In genomic region chrX:124208675-124209074, GRCh38 we compare ENCODE assay signal across 19 cellular contexts.
A peak's percentile ranks its signal among the peaks of the same experiment; 100 is the strongest.
DNase-seq lines count a peak whose midpoint lies in the region; ATAC-seq, FAIRE-seq and TF ChIP-seq lines count a peak whose summit lies in the region.
"Had no signal": no experiment of that assay in that cellular context is flagged by ENCODE, and none has a peak within 500 bp of the region (broad histone marks: within the 10 kb centered on the region; RNA-seq: fewer than 3 reads in every experiment).

No MANE protein-coding gene starts in this region.

- H3K79me1 ChIP-seq in H1 (ENCODE audit: low read depth, low read length), result no peaks in the 10 kb centered on the region

- H2AFZ ChIP-seq in H1 (ENCODE audit: low read length), result no peak overlapping the region

- H2BK120ac ChIP-seq in H1 (replicated peaks; ENCODE audit: low read depth, low read length), result no peak overlapping the region

- TF ChIP-seq POLR2A in H1 (IDR thresholded peaks at IDR 0.05; ENCODE audit: control extremely low read depth in 1 of 2, low read depth in 2 of 2, low read length in 2 of 2), result no peak

- no peak overlapping the region for H2AK5ac ChIP-seq in H1 (ENCODE audit: low read depth, low read length)

- H3K27me3 ChIP-seq in A673 (replicated peaks; ENCODE audit: insufficient read depth, low read depth, low read length, poor library complexity) (no peaks in the 10 kb centered on the region), H1 (replicated peaks in 1 of 4; ENCODE audit: control insufficient read depth in 3 of 4, extremely low read depth in 1 of 4, insufficient read depth in 3 of 4, low read length in 3 of 4) (no peaks in the 10 kb centered on the region)
- H3K27me3 ChIP-seq: gastroesophageal sphincter had no signal

- H3K14ac ChIP-seq in H1 (ENCODE audit: insufficient read length), result no peak overlapping the region

- no peak overlapping the region for H3K4ac ChIP-seq in H1 (replicated peaks; ENCODE audit: insufficient read length, low read depth, low read length)

- no peak for TF ChIP-seq RAD21 in H1 (IDR thresholded peaks at IDR 0.05 in 1 of 2, conservative IDR thresholded peaks at IDR 0.05 in 1 of 2; ENCODE audit: low read depth in 2 of 2, low read length in 2 of 2)

- H3K27ac ChIP-seq in A673 (ENCODE audit: low read depth, low read length, poor library complexity, severe bottlenecking), result peak overlapping the region; percentile 29
- H3K27ac ChIP-seq in H1 (ENCODE audit: low read depth, low read length), result no peak overlapping the region
- H3K27ac ChIP-seq: gastroesophageal sphincter had no signal

- no peaks in the 10 kb centered on the region for H3K9me3 ChIP-seq in A673 (ENCODE audit: low read depth, low read length, poor library complexity, severe bottlenecking)
- H3K9me3 ChIP-seq in H1 (ENCODE audit: insufficient read depth in 2 of 2, low read depth in 1 of 2, low read length in 1 of 2), result no peaks in the 10 kb centered on the region
- H3K9me3 ChIP-seq: gastroesophageal sphincter had no signal

- DNase-seq in A673 (ENCODE audit: low spot score) (peak; percentile 79), Kasumi-1 (lab: John Stamatoyannopoulos, UW) (peak; percentile 87 to 92), SIG-M5 treated with dmso at 0.1 percent for 504 hours (lab: John Stamatoyannopoulos, UW; ENCODE audit: unreplicated experiment) (peak; percentile 86), H1 (ENCODE audit: low read depth in 1 of 2, low spot score in 2 of 2) (no peak), RPMI8226 (no peak)
- no peak for DNase-seq in activated CD4-positive, alpha-beta T cell treated with anti-CD3 and anti-CD28 coated beads for 4 hours
- DNase-seq: activated naive CD8-positive, alpha-beta T cell treated with anti-CD3 and anti-CD28 coated beads, Interleukin-2, amount 10 ng/mL, durations not matched to agents 7 days and 5 days; activated T-cell treated with anti-CD3 and anti-CD28 coated beads, Interleukin-2, amount 50 U/mL, for 72 hours; CD8-positive, alpha-beta T cell; erythroblast; mammary epithelial cell; NCI-H187 treated with DMSO at 0.1 percent for 48 hours; NCI-H446 treated with DMSO at 0.1 percent for 48 hours; nephron progenitor cell; SW 1271 had no signal

- no peak overlapping the region for H2BK15ac ChIP-seq in H1 (ENCODE audit: low read length)

- TF ChIP-seq EP300 in H1 (IDR thresholded peaks at IDR 0.05; ENCODE audit: borderline replicate concordance in 1 of 2, low read depth in 2 of 2, low read length in 2 of 2), result no peak

- no peaks in the 10 kb centered on the region for H4K20me1 ChIP-seq in H1 (replicated peaks in 1 of 2; ENCODE audit: control insufficient read depth in 1 of 2, insufficient read depth in 2 of 2, low read length in 2 of 2)

- H3K36me3 ChIP-seq in A673 (ENCODE audit: insufficient read depth, low read length, poor library complexity, severe bottlenecking) (no peaks in the 10 kb centered on the region), H1 (ENCODE audit: control insufficient read depth in 2 of 4, insufficient read depth in 4 of 4, low read length in 3 of 4) (no peaks in the 10 kb centered on the region)
- H3K36me3 ChIP-seq: gastroesophageal sphincter had no signal

- no peak overlapping the region for H3K9ac ChIP-seq in H1 (replicated peaks in 1 of 4; ENCODE audit: extremely low read depth in 1 of 4, low read depth in 3 of 4, low read length in 3 of 4)

- H3K79me2 ChIP-seq in H1 (ENCODE audit: control insufficient read depth in 1 of 2, insufficient read depth in 2 of 2, low read length in 2 of 2), result no peaks in the 10 kb centered on the region

- no peak for TF ChIP-seq CTCF in A673 (conservative IDR thresholded peaks at IDR 0.05; ENCODE audit: low read depth, low read length)
- no peak for TF ChIP-seq CTCF in H1 (IDR thresholded peaks at IDR 0.05; ENCODE audit: control extremely low read depth in 1 of 3, insufficient read depth in 1 of 3, low read depth in 1 of 3, low read length in 3 of 3)

- whole genome bisulfite sequencing in H1 (ENCODE audit: extremely low coverage in 1 of 2, insufficient coverage in 1 of 2, insufficient read length in 1 of 2, insufficient replicate concordance in 2 of 2, low coverage in 1 of 2, low lambda C conversion rate in 2 of 2, missing lambda C conversion rate in 1 of 2), 2 experiments, result 58% methylated on average over 2 of the region's 4 CpGs; no CpG with 5 or more reads in 1 of the 2 experiments

- H3K56ac ChIP-seq in H1 (replicated peaks; ENCODE audit: insufficient read length, low read depth, low read length), result no peak overlapping the region

- no peaks in the 10 kb centered on the region for H3K23me2 ChIP-seq in H1 (ENCODE audit: low read depth, low read length)

- no peak overlapping the region for H4K91ac ChIP-seq in H1 (replicated peaks; ENCODE audit: insufficient read length, low read length)

- H3K4me3 ChIP-seq in A673 (ENCODE audit: low read depth, low read length, poor library complexity, severe bottlenecking) (no peak overlapping the region), H1 (ENCODE audit: extremely low read depth in 1 of 4, insufficient read depth in 2 of 4, low read depth in 3 of 4, low read length in 4 of 4) (no peak overlapping the region)
- H3K4me3 ChIP-seq: gastroesophageal sphincter had no signal

- peak; percentile 13 for FAIRE-seq in H1 (lab: Jason Lieb, UNC)
- FAIRE-seq: A204.1 had no signal

- H2BK5ac ChIP-seq in H1 (ENCODE audit: low read depth, low read length), result no peak overlapping the region

- H4K8ac ChIP-seq in H1 (ENCODE audit: extremely low read depth, insufficient read depth, low read length), result no peak overlapping the region

- H2BK20ac ChIP-seq in H1 (ENCODE audit: low read length), result no peak overlapping the region

- H4K5ac ChIP-seq in H1 (ENCODE audit: insufficient read length, low read depth, low read length), result no peak overlapping the region

- no peak overlapping the region for H3K4me2 ChIP-seq in H1 (ENCODE audit: insufficient read depth in 1 of 2, low read depth in 2 of 2, low read length in 2 of 2)

- peaks cover 20% of the 10 kb centered on the region for H3K4me1 ChIP-seq in A673 (ENCODE audit: insufficient read depth, low read length, poor library complexity, severe bottlenecking)
- no peaks in the 10 kb centered on the region; a peak in 1 of 7 replicates for H3K4me1 ChIP-seq in H1 (replicated peaks in 1 of 4; ENCODE audit: control insufficient read depth in 3 of 4, insufficient read depth in 4 of 4, low read length in 3 of 4)
- H3K4me1 ChIP-seq: gastroesophageal sphincter had no signal

- H3K18ac ChIP-seq in H1 (ENCODE audit: extremely low read depth, low read length), result no peak overlapping the region

- H3K23ac ChIP-seq in H1 (ENCODE audit: insufficient read length), result no peak overlapping the region

- ATAC-seq in HG02885 (IDR thresholded peaks at IDR 0.05; ENCODE audit: poor library complexity, unreplicated experiment) (no peak), GM21390 (IDR thresholded peaks at IDR 0.05; ENCODE audit: unreplicated experiment) (no peak)
- ATAC-seq: activated T-cell treated with anti-CD3 and anti-CD28 coated beads, Interleukin-2, amount 50 U/mL, for 72 hours; CD8-positive, alpha-beta T cell; gastroesophageal sphincter had no signal

- CTCF ChIA-PET in A673 (lab: Charles Lee) (no interaction called here), H1 (lab: Charles Lee; ENCODE audit: partially characterized antibody) (no interaction called here)

- BruUV-seq in A673 (replicated peaks; lab: Mats Ljungman, UMichigan), result no TSS peak

- H2BK12ac ChIP-seq in H1 (ENCODE audit: low read depth, low read length), result no peak overlapping the region

- intact Hi-C loops in A673 (cut with micrococcal nuclease; ENCODE audit: unreplicated experiment), result no loop called here

- POLR2A ChIA-PET in A673 (lab: Charles Lee; ENCODE audit: low non-redundant PET) (no interaction called here), H1 (lab: Charles Lee; ENCODE audit: partially characterized antibody) (interaction anchor here (0.6 kb wide), 1 partner anchor 533 kb away, joined by 4 read pairs; no protein-coding TSS in a partner anchor)

TF ChIP-seq in H1, 55 proteins besides CTCF, POLR2A, EP300 and RAD21 (continues in another document):
- TF ChIP-seq TCF12 (IDR thresholded peaks at IDR 0.05; ENCODE audit: low read depth, low read length) (no peak), SP1 (IDR thresholded peaks at IDR 0.05; ENCODE audit: low read depth, low read length) (no peak), KDM1A (IDR thresholded peaks at IDR 0.05; ENCODE audit: borderline replicate concordance, low read length) (no peak), CHD2 (IDR thresholded peaks at IDR 0.05; ENCODE audit: low read length) (no peak), SP2 (IDR thresholded peaks at IDR 0.05; ENCODE audit: low read length) (no peak), RXRA (IDR thresholded peaks at IDR 0.05; ENCODE audit: insufficient read depth, low read depth, low read length) (no peak), BACH1 (IDR thresholded peaks at IDR 0.05; ENCODE audit: low read length) (no peak), ZNF274 (IDR thresholded peaks at IDR 0.05; ENCODE audit: borderline replicate concordance, extremely low read depth, low read length) (no peak)

Comparison
In these comparisons a context has a peak if more than half of its experiments do, and no peak if none do; other contexts are left out.
1. DNase-seq: peak in A673 (single experiment), Kasumi-1 (2 of 2) and SIG-M5 treated with dmso at 0.1 percent for 504 hours (single experiment); none in H1 (0 of 2), activated CD4-positive, alpha-beta T cell treated with anti-CD3 and anti-CD28 coated beads for 4 hours (0 of 2) and RPMI8226 (single experiment).